ENCODE assay signal across 11 cellular contexts in genomic region chr1:47578026-47578861, GRCh38.
DNase-seq lines count a peak whose midpoint lies in the region; ATAC-seq and TF ChIP-seq lines count a peak whose summit lies in the region.
"Had no signal": no experiment of that assay in that cellular context is flagged by ENCODE, and none has a peak within 500 bp of the region (broad histone marks: within the 10 kb centered on the region; RNA-seq: fewer than 3 reads in every experiment).

No MANE protein-coding gene starts in this region.

- H3K9me2 ChIP-seq in PC-3 (replicated peaks; ENCODE audit: low read length): no peaks in the 10 kb centered on the region

- POLR2A ChIA-PET in PC-3 (lab: Charles Lee; ENCODE audit: unreplicated experiment): no interaction called here

- no peak overlapping the region for H3K4me3 Mint-ChIP-seq in neural progenitor cell
- H3K4me3 Mint-ChIP-seq in stimulated activated memory B cell treated with anti-CD40 and anti-IgM and Interleukin-4, amounts not matched to agents 10 μg/mL and 1 μg/mL and 100 μg/mL, for 72 hours: no peak overlapping the region

- no peak overlapping the region for H3K27ac ChIP-seq in PC-3 (ENCODE audit: low read length)
- H3K27ac ChIP-seq in neural progenitor cell: no peak overlapping the region

- H4K20me1 ChIP-seq in PC-3 (ENCODE audit: low read length) (no peaks in the 10 kb centered on the region), neural progenitor cell (ENCODE audit: low read depth) (no peaks in the 10 kb centered on the region)

- H3K9ac ChIP-seq in PC-3 (ENCODE audit: low read length): no peak overlapping the region
- no peak overlapping the region for H3K9ac ChIP-seq in neural progenitor cell

- CTCF ChIA-PET in PC-3 (lab: Charles Lee): no interaction called here

- peaks cover 17% of the 10 kb centered on the region for H3K27me3 Mint-ChIP-seq in neural progenitor cell (ENCODE audit: insufficient read depth, low read depth)
- peaks cover 19% of the 10 kb centered on the region for H3K27me3 Mint-ChIP-seq in stimulated activated memory B cell treated with anti-CD40 and anti-IgM and Interleukin-4, amounts not matched to agents 10 μg/mL and 1 μg/mL and 100 μg/mL, for 72 hours

- H3K4me3 ChIP-seq in PC-3 (ENCODE audit: low read length) (no peak overlapping the region), neural progenitor cell (no peak overlapping the region)

- DNase-seq in Ammon's horn (ENCODE audit: low spot score) (peak; percentile 71), PC-3 (peak; percentile 18), Right ventricle myocardium superior (no peak), neural progenitor cell (ENCODE audit: low spot score) (no peak), GM19238 (ENCODE audit: insufficient read length, low spot score) (no peak), amniotic stem cell (lab: John Stamatoyannopoulos, UW) (no peak), germinal center (ENCODE audit: low spot score) (no peak)
- DNase-seq: NCI-H1048; stimulated activated CD4-positive, alpha-beta T cell treated with anti-CD3 and anti-CD28 coated beads, Interleukin-1b, Interleukin-23, amount 100 ng/mL, for 48 hours; T-helper 9 cell had no signal

- no peaks in the 10 kb centered on the region for H3K9me3 Mint-ChIP-seq in neural progenitor cell
- no peaks in the 10 kb centered on the region for H3K9me3 Mint-ChIP-seq in stimulated activated memory B cell treated with anti-CD40 and anti-IgM and Interleukin-4, amounts not matched to agents 10 μg/mL and 1 μg/mL and 100 μg/mL, for 72 hours

- H3K9me3 ChIP-seq in PC-3 (ENCODE audit: low read length) (no peaks in the 10 kb centered on the region), neural progenitor cell (ENCODE audit: low read depth) (no peaks in the 10 kb centered on the region)

- H3K36me3 ChIP-seq in PC-3 (ENCODE audit: low read depth, low read length) (no peaks in the 10 kb centered on the region), neural progenitor cell (no peaks in the 10 kb centered on the region)

- no peaks in the 10 kb centered on the region for H3F3A ChIP-seq in PC-3 (ENCODE audit: low read length, unreplicated experiment)
- no peaks in the 10 kb centered on the region for H3F3A ChIP-seq in neural progenitor cell (ENCODE audit: low read depth)

- H3K36me3 Mint-ChIP-seq in neural progenitor cell: no peaks in the 10 kb centered on the region
- no peaks in the 10 kb centered on the region for H3K36me3 Mint-ChIP-seq in stimulated activated memory B cell treated with anti-CD40 and anti-IgM and Interleukin-4, amounts not matched to agents 10 μg/mL and 1 μg/mL and 100 μg/mL, for 72 hours

- no TSS peak for BruUV-seq in PC-3 (replicated peaks; lab: Mats Ljungman, UMichigan)

- H2AFZ ChIP-seq in PC-3 (ENCODE audit: low read length) (no peak overlapping the region), neural progenitor cell (replicated peaks) (no peak overlapping the region)

- peaks cover 27% of the 10 kb centered on the region for H3K4me1 Mint-ChIP-seq in neural progenitor cell
- H3K4me1 Mint-ChIP-seq in stimulated activated memory B cell treated with anti-CD40 and anti-IgM and Interleukin-4, amounts not matched to agents 10 μg/mL and 1 μg/mL and 100 μg/mL, for 72 hours: no peaks in the 10 kb centered on the region

- no peak for TF ChIP-seq CTCF in PC-3 (conservative IDR thresholded peaks at IDR 0.05; ENCODE audit: low read depth, low read length)
- no peak for TF ChIP-seq CTCF in neural progenitor cell (IDR thresholded peaks at IDR 0.05)

- H3K27ac Mint-ChIP-seq in neural progenitor cell: peak overlapping the region; percentile 70
- H3K27ac Mint-ChIP-seq in stimulated activated memory B cell treated with anti-CD40 and anti-IgM and Interleukin-4, amounts not matched to agents 10 μg/mL and 1 μg/mL and 100 μg/mL, for 72 hours: no peak overlapping the region

- ATAC-seq in PC-3: no peak
- ATAC-seq in Right ventricle myocardium superior (ENCODE audit: poor library complexity): peak; percentile 53
- ATAC-seq in stimulated activated memory B cell treated with anti-CD40 and anti-IgM and Interleukin-4, amounts not matched to agents 10 μg/mL and 1 μg/mL and 100 μg/mL, for 72 hours: no peak

- intact Hi-C loops in PC-3 (cut with micrococcal nuclease): no loop called here
- intact Hi-C loops in Right ventricle myocardium superior (cut with DNase I): no loop called here

- no peaks in the 10 kb centered on the region for H3K79me2 ChIP-seq in PC-3 (ENCODE audit: low read length)
- no peaks in the 10 kb centered on the region for H3K79me2 ChIP-seq in neural progenitor cell (ENCODE audit: low read depth)

- H3K4me2 ChIP-seq in PC-3 (ENCODE audit: low read length) (peak overlapping the region; percentile 23), neural progenitor cell (no peak overlapping the region)

- H3K27me3 ChIP-seq in PC-3 (ENCODE audit: low read length) (peaks cover 43% of the 10 kb centered on the region), neural progenitor cell (no peaks in the 10 kb centered on the region)

- H3K4me1 ChIP-seq in PC-3 (ENCODE audit: insufficient read depth, low read length) (0 out of 2 replicates have a peak, but pooled peaks cover 4% of the 10 kb centered on the region), neural progenitor cell (peaks cover 5% of the 10 kb centered on the region)

Comparison
In these comparisons a context has a peak if more than half of its experiments do, and no peak if none do; other contexts are left out.
1. DNase-seq: peak in Ammon's horn (single experiment) and PC-3 (single experiment); none in Right ventricle myocardium superior (single experiment), neural progenitor cell (single experiment), GM19238 (single experiment), amniotic stem cell (single experiment) and germinal center (single experiment).